Comparison of ENCODE assay signal across 8 cellular contexts in the genomic region with DNA sequence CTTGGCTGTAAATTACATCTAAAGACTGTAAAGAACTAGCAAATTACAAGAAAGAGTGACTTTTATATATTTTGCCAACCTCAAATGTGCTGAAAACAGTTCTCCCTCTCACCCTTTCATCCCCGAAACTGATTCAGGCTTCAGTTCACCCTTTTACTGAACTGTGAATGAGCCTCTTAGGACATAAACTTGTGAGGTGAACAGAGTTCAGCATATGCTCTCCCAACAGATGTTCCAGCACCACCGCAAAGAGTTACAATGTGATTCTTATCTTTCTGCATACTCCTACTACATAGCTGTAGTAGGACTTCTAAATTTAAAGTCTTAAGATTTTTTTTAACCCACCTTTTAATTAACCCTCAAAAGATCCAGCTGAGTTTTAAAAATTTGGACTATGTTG. TPM values are rescaled to one million over a fixed set of nuclear protein-coding genes. Genes with fewer than 3 reads are reported as not detected.
A peak's percentile ranks its signal among the peaks of the same experiment; 100 is the strongest.
DNase-seq lines count a peak whose midpoint lies in the region; ATAC-seq and TF ChIP-seq lines count a peak whose summit lies in the region.

No MANE protein-coding gene starts in this region.

- intact Hi-C loops in ovary (cut with DNase I) (loop anchor here in 2 of 4 donors (5.0 to 10.0 kb wide), 5 partner anchors 84 to 903 kb away; a partner anchor contains a TSS), uterus (cut with DNase I; ENCODE audit: low total_unique reads) (no loop called here)

- no peak for ATAC-seq in GM21515 (IDR thresholded peaks at IDR 0.05; ENCODE audit: unreplicated experiment)

- TF ChIP-seq EP300 in ovary (IDR thresholded peaks at IDR 0.05), result no peak

- no peak for TF ChIP-seq CTCF in GM06990 (IDR thresholded peaks at IDR 0.05; ENCODE audit: insufficient read depth, low read length, poor library complexity, severe bottlenecking)
- TF ChIP-seq CTCF in ovary (IDR thresholded peaks at IDR 0.05), result no peak
- no peak for TF ChIP-seq CTCF in uterus (IDR thresholded peaks at IDR 0.05)

- no peaks in the 10 kb centered on the region for H3K27me3 ChIP-seq in GM06990 (replicated peaks; ENCODE audit: control insufficient read depth, insufficient read depth, low read length)
- H3K27me3 ChIP-seq in endocrine pancreas (ENCODE audit: control insufficient read depth, insufficient read depth, low read length), result no peaks in the 10 kb centered on the region
- no peaks in the 10 kb centered on the region for H3K27me3 ChIP-seq in ovary
- no peaks in the 10 kb centered on the region for H3K27me3 ChIP-seq in uterus

- WGBS in ovary, 3 donors, result 34 to 48% (median 42%) methylated on average over 2 of the region's 2 CpGs

- no peak overlapping the region for H3K9ac ChIP-seq in endocrine pancreas (ENCODE audit: control insufficient read depth, insufficient read depth, low read length)

- H3K4me1 ChIP-seq in endocrine pancreas (ENCODE audit: control insufficient read depth, insufficient read depth, low read length), result peaks cover 9% of the 10 kb centered on the region
- peaks cover 7% of the 10 kb centered on the region for H3K4me1 ChIP-seq in ovary (ENCODE audit: insufficient read depth)
- peaks cover 0 to 5% of the 10 kb centered on the region in 2 donors for H3K4me1 ChIP-seq in uterus

- no peak overlapping the region for H3K27ac ChIP-seq in ovary
- H3K27ac ChIP-seq in uterus, result peak overlapping the region in 1 of 2 donors; percentile 98

- H3K9me3 ChIP-seq in endocrine pancreas (ENCODE audit: control insufficient read depth, low read length) (no peaks in the 10 kb centered on the region), ovary (no peaks in the 10 kb centered on the region), uterus (no peaks in the 10 kb centered on the region)

- H3K36me3 ChIP-seq in GM06990 (ENCODE audit: control insufficient read depth, insufficient read depth, low read length) (no peaks in the 10 kb centered on the region), endocrine pancreas (ENCODE audit: control insufficient read depth, insufficient read depth, low read length) (no peaks in the 10 kb centered on the region), ovary (no peaks in the 10 kb centered on the region), uterus (no peaks in the 10 kb centered on the region)

- TF ChIP-seq POLR2A in ovary (IDR thresholded peaks at IDR 0.05), result no peak
- TF ChIP-seq POLR2A in uterus (IDR thresholded peaks at IDR 0.05), result no peak

- H3K4me3 ChIP-seq in GM06990 (replicated peaks; ENCODE audit: low read depth, low read length) (peak overlapping the region; percentile 86), endocrine pancreas (ENCODE audit: control insufficient read depth, insufficient read depth, low read length) (peak overlapping the region; percentile 85), ovary (peak overlapping the region; percentile 90), uterus (no peak overlapping the region)

- DNase-seq in GM06990 (ENCODE audit: extremely low read depth, insufficient read length) (no peak), NCI-H69 (lab: John Stamatoyannopoulos, UW) (peak; percentile 21), ovary (no peak), uterus (no peak), NCI-H1436 treated with DMSO at 0.1 percent for 48 hours (lab: John Stamatoyannopoulos, UW) (no peak), globus pallidus (ENCODE audit: low spot score) (no peak)

RNA-seq across cellular contexts. Expression of a gene that starts 1.2 kb away (rescaled TPM):
- total RNA-seq in ovary (10 to 100 TPM; 14.8 to 24.5 (median 22.3) TPM), uterus (10 to 100 TPM in 3 of 4 donors, 1 to 10 TPM in 1; 7.4 to 44.8 (median 15.5) TPM)
- 10 to 100 TPM in 1 of 2 donors, 1 to 10 TPM in 1; 7.7 to 21.9 TPM for polyA plus RNA-seq in ovary

Comparison
In these comparisons a context has a peak if more than half of its experiments do, and no peak if none do; other contexts are left out.
1. H3K4me3 ChIP-seq: peak in GM06990 (single experiment), endocrine pancreas (single experiment) and ovary (single experiment); none in uterus (0 of 2).